Comparison of ENCODE assay signal across 8 cellular contexts in the genomic region with DNA sequence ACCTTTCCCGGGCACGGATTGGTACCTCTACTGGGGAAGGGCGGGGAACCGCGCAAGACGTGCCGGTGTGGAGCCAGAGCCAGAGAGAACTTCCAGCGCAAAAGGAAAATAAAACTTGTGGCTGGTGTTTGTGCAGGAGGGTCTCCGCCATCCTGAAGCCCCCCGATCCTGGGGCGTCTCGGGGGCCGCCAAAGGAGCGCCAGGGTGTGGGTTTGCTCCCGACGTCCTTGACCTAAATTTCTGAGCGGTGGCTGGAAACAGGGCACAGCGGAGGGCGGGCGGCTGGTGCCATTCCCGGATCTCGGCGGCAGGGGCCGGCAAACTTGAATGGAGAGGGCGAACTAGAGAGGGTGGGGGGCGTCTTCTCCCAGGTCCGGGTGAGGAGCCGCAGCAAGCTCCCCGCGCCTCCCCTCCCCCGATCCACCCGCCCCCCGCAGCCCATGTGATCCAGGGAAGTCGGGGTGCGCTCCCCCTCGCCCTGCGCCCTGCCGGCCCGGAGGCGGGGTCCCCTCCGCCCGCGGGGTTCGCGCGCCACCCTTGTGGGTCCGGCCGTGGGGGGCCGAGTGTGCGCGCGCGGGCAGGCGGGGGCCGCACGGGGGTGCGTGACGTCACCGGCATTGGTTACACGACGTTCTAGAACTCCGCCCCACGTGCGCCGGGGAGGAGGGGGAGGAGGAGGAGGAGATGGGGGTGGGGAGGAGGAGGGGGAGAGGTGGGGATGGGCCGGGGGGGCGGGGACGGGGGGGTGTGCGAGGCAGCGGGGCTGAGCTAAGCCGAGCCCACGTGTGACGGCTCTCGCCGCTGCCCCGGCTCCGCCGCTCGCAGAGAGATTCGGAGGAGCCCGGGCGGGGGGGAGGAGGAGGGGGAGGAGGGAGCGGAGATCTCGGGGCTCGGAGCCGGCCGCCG. TPM values are rescaled to one million over a fixed set of nuclear protein-coding genes. Genes with fewer than 3 reads are reported as not detected.
A peak's percentile ranks its signal among the peaks of the same experiment; 100 is the strongest.
DNase-seq lines count a peak whose midpoint lies in the region; ATAC-seq and TF ChIP-seq lines count a peak whose summit lies in the region.

A gene (plus strand): TSS at position 748 of the 906 bp plus-strand sequence. CDS start 220 bp downstream, outside the sequence.

- peak within 1 kb of the TSS; percentile 87 for H3K4me3 Mint-ChIP-seq in GM23338

- peak; percentile 40 to 43 for TF ChIP-seq POLR2A in gastroesophageal sphincter (IDR thresholded peaks at IDR 0.05)

- H3K4me3 ChIP-seq in GM23338 (peak within 1 kb of the TSS; percentile 86), LNCaP clone FGC (ENCODE audit: low read depth, low read length) (peak within 1 kb of the TSS; percentile 70), gastroesophageal sphincter (peak within 1 kb of the TSS; percentile 92 to 99)

- H3K36me3 Mint-ChIP-seq in GM23338 (ENCODE audit: low read depth), result peaks cover 7% of the 10 kb centered on the region

- TF ChIP-seq EP300 in gastroesophageal sphincter (IDR thresholded peaks at IDR 0.05), result peak; percentile 43

- ATAC-seq in GM23338 (peak; percentile 62), SK-N-SH treated with all-trans-retinoic acid at 6 μM for 48 hours (peak; percentile 81), gastroesophageal sphincter (peak; percentile 91)

- peak within 1 kb of the TSS; percentile 96 for H3K4me2 ChIP-seq in GM23338

- H4K20me1 ChIP-seq in GM23338 (replicated peaks; ENCODE audit: insufficient read depth), result peaks cover 11% of the 10 kb centered on the region

- TF ChIP-seq CTCF in GM23338 (conservative IDR thresholded peaks at IDR 0.05; ENCODE audit: low read depth in 2 of 2) (no peak), LNCaP clone FGC (IDR thresholded peaks at IDR 0.05; ENCODE audit: control insufficient read depth, extremely low read depth, insufficient read depth) (no peak), gastroesophageal sphincter (IDR thresholded peaks at IDR 0.05) (no peak)

- peak within 1 kb of the TSS; percentile 71 for H3K27ac Mint-ChIP-seq in GM23338

- H3K27me3 Mint-ChIP-seq in GM23338 (ENCODE audit: insufficient read depth, low read depth, poor library complexity), result peaks cover 12% of the 10 kb centered on the region

- 0 to 2% methylated on average over 2 to 8 of the region's 88 CpGs for WGBS in gastroesophageal sphincter (ENCODE audit: low coverage in 1 of 2), 2 donors

- H3K27me3 ChIP-seq in GM23338 (ENCODE audit: insufficient read depth) (peaks cover 50% of the 10 kb centered on the region), gastroesophageal sphincter (no peaks in the 10 kb centered on the region)

- H3K9me2 ChIP-seq in GM23338 (ENCODE audit: insufficient read depth), result no peaks in the 10 kb centered on the region

- H3K4me1 Mint-ChIP-seq in GM23338, result peaks cover 43% of the 10 kb centered on the region

- H3K9me3 ChIP-seq in gastroesophageal sphincter, result no peaks in the 10 kb centered on the region

- H2AFZ ChIP-seq in GM23338, result peak within 1 kb of the TSS; percentile 98

- H3K4me1 ChIP-seq in GM23338 (ENCODE audit: insufficient read depth) (peaks cover 37% of the 10 kb centered on the region), gastroesophageal sphincter (peaks cover 3 to 37% (median 8%) of the 10 kb centered on the region in 3 donors)

- H3K27ac ChIP-seq in GM23338 (ENCODE audit: low read depth), result no peak within 1 kb of the TSS; the same call in 1 of the 2 replicates
- peak within 1 kb of the TSS; percentile 89 to 100 (median 96) for H3K27ac ChIP-seq in gastroesophageal sphincter
- peak within 1 kb of the TSS; percentile 89 for H3K27ac ChIP-seq in substantia nigra (ENCODE audit: low read depth, low read length, poor library complexity, severe bottlenecking)

- H3F3A ChIP-seq in GM23338 (replicated peaks; ENCODE audit: low read depth), result 0 out of 2 replicates have a peak, but pooled peaks cover 3% of the 10 kb centered on the region

- H3K79me2 ChIP-seq in GM23338 (replicated peaks; ENCODE audit: insufficient read depth), result no peaks in the 10 kb centered on the region; the same call in 1 of the 2 replicates

- DNase-seq in DMS53 treated with DMSO at 0.1 percent for 48 hours (lab: John Stamatoyannopoulos, UW; ENCODE audit: unreplicated experiment) (peak; percentile 34), GM23338 (ENCODE audit: low spot score) (peak; percentile 85), LNCaP clone FGC (ENCODE audit: low read depth) (peak; percentile 41), non-pigmented ciliary epithelial cell (ENCODE audit: low read depth) (peak; percentile 34), substantia nigra (lab: John Stamatoyannopoulos, UW) (peak; percentile 50 to 98 (median 88))
- peak; percentile 91 for DNase-seq in activated naive CD4-positive, alpha-beta T cell treated with anti-CD3 and anti-CD28 coated beads, Interleukin-2, amount 50 U/mL, for 16 hours

- peaks cover 5% of the 10 kb centered on the region; the same call in 1 of the 3 replicates for H3K9me3 Mint-ChIP-seq in GM23338

- H3K36me3 ChIP-seq in GM23338 (ENCODE audit: insufficient read depth) (no peaks in the 10 kb centered on the region), gastroesophageal sphincter (no peaks in the 10 kb centered on the region)

TF ChIP-seq in GM23338, 12 proteins besides CTCF, POLR2A, EP300 and RAD21 (continues in another document):
- TF ChIP-seq STAT1 (IDR thresholded peaks at IDR 0.05; ENCODE audit: unreplicated experiment) (no peak), ZNF331 (CRISPR knock-in tag; IDR thresholded peaks at IDR 0.05; ENCODE audit: low read depth) (no peak), NANOG (IDR thresholded peaks at IDR 0.05; ENCODE audit: borderline replicate concordance) (no peak)

TF ChIP-seq in SK-N-SH treated with all-trans-retinoic acid at 6 μM for 48 hours, 23 proteins besides CTCF, POLR2A, EP300 and RAD21:
- TF ChIP-seq RARB (CRISPR knock-in tag; IDR thresholded peaks at IDR 0.05) (no peak), GLIS3 (CRISPR knock-in tag; IDR thresholded peaks at IDR 0.05) (no peak)
TF ChIP-seq in SK-N-SH treated with all-trans-retinoic acid at 6 μM for 48 hours: peak in this region for 0.

RNA-seq across cellular contexts. Expression of the gene that starts here (rescaled TPM):
- 34.0 and 41.8 TPM in 2 replicates for total RNA-seq in GM23338 (2014; rRNA removed; shearing (Covaris generic))
- 18.9 and 19.1 TPM in 2 replicates for polyA plus RNA-seq in GM23338 (2016; fragmentation: Nextera tagmentation; extraction: Ambion mirVana)
- total RNA-seq in gastroesophageal sphincter, result 10 to 100 TPM; 27.3 to 50.4 (median 36.8) TPM

Comparison
In these comparisons a context has a peak if more than half of its experiments do, and no peak if none do; other contexts are left out.
1. DNase-seq: peak in every context shown above with its lines; median percentile 91 in activated naive CD4-positive, alpha-beta T cell treated with anti-CD3 and anti-CD28 coated beads, Interleukin-2, amount 50 U/mL, for 16 hours; 88 in substantia nigra; 85 in GM23338; 41 in LNCaP clone FGC; 34 in DMS53 treated with DMSO at 0.1 percent for 48 hours; 34 in non-pigmented ciliary epithelial cell.